8 cellular contexts compared by ENCODE assay signal in the genomic region with DNA sequence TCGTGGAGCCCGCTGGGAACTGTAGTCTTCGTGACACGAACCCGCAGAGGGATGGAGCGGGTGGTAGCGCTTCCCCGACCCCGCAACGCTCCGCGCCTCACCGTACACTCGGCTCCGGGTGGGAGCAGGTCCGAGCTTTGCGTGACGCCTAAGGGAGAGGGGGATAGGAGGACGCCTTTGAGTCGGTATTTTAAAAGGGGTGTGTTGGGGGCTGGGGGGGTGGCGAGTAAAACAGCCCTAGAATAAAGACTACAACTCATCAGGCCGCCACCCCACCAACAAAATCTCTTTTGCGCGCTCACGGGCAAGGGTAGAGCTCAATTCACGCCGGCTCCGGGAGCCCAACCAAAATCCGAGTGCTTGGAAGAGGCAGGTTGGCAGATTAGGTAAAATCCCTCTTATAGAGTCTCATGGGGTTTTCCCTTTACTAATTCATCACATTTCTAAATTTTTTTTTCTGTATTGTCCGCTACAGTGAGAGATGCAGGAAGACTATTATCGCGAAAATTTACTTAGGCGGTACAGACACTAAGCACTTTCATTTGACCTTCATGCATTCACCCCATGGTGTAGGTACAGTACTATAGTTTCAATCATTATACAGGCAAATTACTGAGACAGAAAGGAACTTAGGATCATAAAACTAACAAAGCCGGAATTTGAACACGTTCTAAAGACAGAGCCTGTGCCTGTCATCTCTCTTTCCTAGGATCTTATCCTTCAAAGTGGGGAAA. TPM values are rescaled to one million over a fixed set of nuclear protein-coding genes. Genes with fewer than 3 reads are reported as not detected.
DNase-seq lines count a peak whose midpoint lies in the region; ATAC-seq and TF ChIP-seq lines count a peak whose summit lies in the region.

No MANE protein-coding gene starts in this region.

- H3K4me1 ChIP-seq in CD4-positive, alpha-beta memory T cell (ENCODE audit: insufficient read depth, low read length), result peaks cover 28% of the 10 kb centered on the region
- H3K4me1 ChIP-seq in mesodermal cell (ENCODE audit: control insufficient read depth, insufficient read depth, low read length, poor library complexity, severe bottlenecking), result no peaks in the 10 kb centered on the region
- peaks cover 2 to 28% (median 23%) of the 10 kb centered on the region in 5 donors for H3K4me1 ChIP-seq in subcutaneous abdominal adipose tissue (ENCODE audit: control insufficient read depth in 5 of 5, insufficient read depth in 5 of 5, low read length in 5 of 5)

- peaks cover 55% of the 10 kb centered on the region for H3F3A ChIP-seq in SU-DHL-6 (ENCODE audit: insufficient read depth)

- peaks cover 38% of the 10 kb centered on the region for H3K79me2 ChIP-seq in SU-DHL-6 (ENCODE audit: insufficient read depth, low read length)

- ATAC-seq in GM19467 (IDR thresholded peaks at IDR 0.05; ENCODE audit: unreplicated experiment) (peak; percentile 7), HG03575 (IDR thresholded peaks at IDR 0.05; ENCODE audit: extremely low read depth, insufficient number of reproducible peaks, low FRiP score, unreplicated experiment) (peak; percentile 9)

- peaks cover 27 to 53% (median 38%) of the 10 kb centered on the region in 4 donors for H3K4me1 Mint-ChIP-seq in CD4-positive, alpha-beta memory T cell
- peaks cover 47% of the 10 kb centered on the region for H3K4me1 Mint-ChIP-seq in chondrocyte (ENCODE audit: low read depth)

- peak overlapping the region; percentile 92 to 98 (median 96) for H3K4me3 Mint-ChIP-seq in CD4-positive, alpha-beta memory T cell
- peak overlapping the region; percentile 85 for H3K4me3 Mint-ChIP-seq in chondrocyte (ENCODE audit: unreplicated experiment)

- DNase-seq in CD4-positive, alpha-beta memory T cell, result peak in 4 of 5 donors; percentile 39 to 82 (median 42)
- no peak for DNase-seq in chondrocyte (ENCODE audit: low spot score)
- DNase-seq in NCI-H128 (lab: John Stamatoyannopoulos, UW; ENCODE audit: unreplicated experiment), result no peak

- POLR2A ChIA-PET in CD4-positive, alpha-beta memory T cell (lab: Charles Lee; ENCODE audit: partially characterized antibody), result interaction anchor here (0.6 to 7.5 kb wide), 12 partner anchors 9 to 84 kb away, joined by 3 to 162 read pairs (median 8); partner anchors contain the start of gene SYNCRIP

- peak overlapping the region; percentile 96 to 99 (median 98) for H3K27ac Mint-ChIP-seq in CD4-positive, alpha-beta memory T cell
- peak overlapping the region; percentile 99 for H3K27ac Mint-ChIP-seq in chondrocyte (ENCODE audit: unreplicated experiment)

- no peaks in the 10 kb centered on the region for H3K9me2 ChIP-seq in SU-DHL-6 (replicated peaks; ENCODE audit: insufficient read depth, low read length)

- no peaks in the 10 kb centered on the region for H4K20me1 ChIP-seq in SU-DHL-6 (ENCODE audit: low read depth, low read length)

- peak overlapping the region; percentile 88 for H3K4me2 ChIP-seq in SU-DHL-6 (ENCODE audit: low read depth, low read length, poor library complexity, severe bottlenecking)

- H3K9me3 Mint-ChIP-seq in CD4-positive, alpha-beta memory T cell, result peaks cover 0 to 4% (median 0%) of the 10 kb centered on the region in 8 donors
- peaks cover 9% of the 10 kb centered on the region for H3K9me3 Mint-ChIP-seq in chondrocyte (ENCODE audit: low read depth)

- H3K36me3 Mint-ChIP-seq in CD4-positive, alpha-beta memory T cell, result peaks cover 10 to 29% of the 10 kb centered on the region in 2 donors
- H3K36me3 Mint-ChIP-seq in chondrocyte (ENCODE audit: low read depth), result peaks cover 2% of the 10 kb centered on the region

- no peaks in the 10 kb centered on the region for H3K36me3 ChIP-seq in CD4-positive, alpha-beta memory T cell (ENCODE audit: insufficient read depth, low read length)
- H3K36me3 ChIP-seq in SU-DHL-6 (ENCODE audit: low read length) (peaks cover 7% of the 10 kb centered on the region; the same call in 1 of the 2 replicates), mesodermal cell (ENCODE audit: control insufficient read depth, insufficient read depth, low read length) (no peaks in the 10 kb centered on the region), subcutaneous abdominal adipose tissue (ENCODE audit: control insufficient read depth in 5 of 5, insufficient read depth in 5 of 5, low read length in 5 of 5) (no peaks in the 10 kb centered on the region)

- H3K9ac ChIP-seq in SU-DHL-6 (ENCODE audit: low read length) (peak overlapping the region; percentile 81), subcutaneous abdominal adipose tissue (ENCODE audit: low read length in 5 of 5) (peak overlapping the region; percentile 52 to 98 (median 93))

- H3K27me3 ChIP-seq in CD4-positive, alpha-beta memory T cell (ENCODE audit: insufficient read depth, low read length), result no peaks in the 10 kb centered on the region
- H3K27me3 ChIP-seq in SU-DHL-6 (ENCODE audit: low read length) (no peaks in the 10 kb centered on the region), subcutaneous abdominal adipose tissue (ENCODE audit: control insufficient read depth in 5 of 5, insufficient read depth in 4 of 5, low read length in 5 of 5) (no peaks in the 10 kb centered on the region)

- H2AFZ ChIP-seq in SU-DHL-6 (ENCODE audit: low read depth, low read length, severe bottlenecking), result peak overlapping the region; percentile 71

- CTCF ChIA-PET in CD4-positive, alpha-beta memory T cell (lab: Charles Lee; ENCODE audit: partially characterized antibody), result interaction anchor here (0.9 to 2.2 kb wide), 6 partner anchors 10 to 83 kb away, joined by 3 to 17 read pairs (median 4); no protein-coding TSS in a partner anchor

- peak overlapping the region; percentile 59 to 86 for H3K4me3 ChIP-seq in CD4-positive, alpha-beta memory T cell (ENCODE audit: low read length in 2 of 2)
- H3K4me3 ChIP-seq in SU-DHL-6 (ENCODE audit: insufficient read depth, low read length, poor library complexity, severe bottlenecking) (peak overlapping the region; percentile 65), mesodermal cell (ENCODE audit: extremely low read depth, insufficient read depth, low read length, poor library complexity, severe bottlenecking) (peak overlapping the region; percentile 66), subcutaneous abdominal adipose tissue (ENCODE audit: low read depth in 1 of 5, low read length in 5 of 5) (peak overlapping the region; percentile 78 to 98 (median 96))

- 3% methylated on average over 12 to 25 of the region's 35 CpGs for WGBS in mesodermal cell (ENCODE audit: insufficient coverage in 2 of 2), 2 experiments

- intact Hi-C loops in CD4-positive, alpha-beta memory T cell (cut with micrococcal nuclease), result loop anchor here (1.0 to 5.0 kb wide), 4 partner anchors 48 to 1367 kb away; partner anchors contain the start of genes CEP162 and SYNCRIP

- no peaks in the 10 kb centered on the region for H3K27me3 Mint-ChIP-seq in CD4-positive, alpha-beta memory T cell
- no peaks in the 10 kb centered on the region for H3K27me3 Mint-ChIP-seq in chondrocyte (ENCODE audit: low read depth)

- H3K27ac ChIP-seq in CD4-positive, alpha-beta memory T cell (ENCODE audit: low read depth, low read length), result peak overlapping the region; percentile 83
- H3K27ac ChIP-seq in SU-DHL-6 (ENCODE audit: low read depth, low read length), result peak overlapping the region; percentile 90
- H3K27ac ChIP-seq in mesodermal cell (ENCODE audit: low read depth, low read length, severe bottlenecking), result peak overlapping the region; percentile 92
- peak overlapping the region; percentile 95 for H3K27ac ChIP-seq in subcutaneous abdominal adipose tissue (ENCODE audit: low read depth, low read length)

- no peak for TF ChIP-seq CTCF in SU-DHL-6 (IDR thresholded peaks at IDR 0.05; ENCODE audit: insufficient read depth, low read length, poor library complexity, severe bottlenecking)
- no peak for TF ChIP-seq CTCF in chondrocyte (IDR thresholded peaks at IDR 0.05)

- H3K9me3 ChIP-seq in CD4-positive, alpha-beta memory T cell (ENCODE audit: control insufficient read depth in 1 of 2, low read length in 2 of 2), result no peaks in the 10 kb centered on the region
- no peaks in the 10 kb centered on the region for H3K9me3 ChIP-seq in SU-DHL-6 (ENCODE audit: insufficient read depth, low read length)
- no peaks in the 10 kb centered on the region for H3K9me3 ChIP-seq in mesodermal cell (ENCODE audit: control insufficient read depth, low read length)
- no peaks in the 10 kb centered on the region for H3K9me3 ChIP-seq in subcutaneous abdominal adipose tissue (ENCODE audit: control insufficient read depth in 5 of 5, low read length in 5 of 5)

RNA-seq across cellular contexts. Expression of gene SNX14, which starts 0.7 kb away (rescaled TPM):
- 10 to 100 TPM; 63.0 to 70.3 TPM for total RNA-seq in CD4-positive, alpha-beta memory T cell
- polyA plus RNA-seq in CD4-positive, alpha-beta memory T cell, result 10 to 100 TPM; 42.6 to 58.7 TPM
- 70.8 to 79.7 TPM (median 77.2 TPM) in 3 replicates for total RNA-seq in chondrocyte
- polyA plus RNA-seq in mesodermal cell (2013, experiment 1 of 2), result 82.2 TPM
- polyA plus RNA-seq in mesodermal cell (2013, experiment 2 of 2), result 87.9 TPM

RNA-seq across cellular contexts. Expression of gene SYNCRIP, which starts 48.3 kb away (rescaled TPM):
- total RNA-seq in CD4-positive, alpha-beta memory T cell, result 10 to 100 TPM; 81.4 to 84.3 TPM
- polyA plus RNA-seq in CD4-positive, alpha-beta memory T cell, result 10 to 100 TPM; 52.1 to 94.1 TPM
- 87.4 to 116 TPM (median 90.5 TPM) in 3 replicates for total RNA-seq in chondrocyte
- 90.6 TPM for polyA plus RNA-seq in mesodermal cell (2013, experiment 1 of 2)
- polyA plus RNA-seq in mesodermal cell (2013, experiment 2 of 2), result 104 TPM

Comparison
In these comparisons a context has a peak if more than half of its experiments do, and no peak if none do; other contexts are left out.
1. DNase-seq: peak in CD4-positive, alpha-beta memory T cell (4 of 5); none in chondrocyte (single experiment) and NCI-H128 (single experiment).
2. Peak in every context shown above with its lines, with median percentiles within 50 percentile points of each other: H3K27ac ChIP-seq and H3K4me3 ChIP-seq.